ENCODE assay signal across 8 cellular contexts in genomic region chr2:219175486-219175885, GRCh38. TPM values are rescaled to one million over a fixed set of nuclear protein-coding genes. Genes with fewer than 3 reads are reported as not detected.
A peak's percentile ranks its signal among the peaks of the same experiment; 100 is the strongest.
DNase-seq lines count a peak whose midpoint lies in the region; ATAC-seq, FAIRE-seq and TF ChIP-seq lines count a peak whose summit lies in the region.

No MANE protein-coding gene starts in this region.

- H3K4me3 ChIP-seq in DOHH2 (ENCODE audit: low read length) (peak overlapping the region; percentile 96), Peyer's patch (peak overlapping the region in 2 of 4 donors; percentile 70 to 100), epithelial cell of proximal tubule (ENCODE audit: low read depth, low read length) (peak overlapping the region; percentile 92), sigmoid colon (peak overlapping the region in 2 of 4 donors; percentile 77 to 97)

- peaks cover 21% of the 10 kb centered on the region for H3F3A ChIP-seq in DOHH2 (ENCODE audit: control insufficient read depth, insufficient read depth)

- no peaks in the 10 kb centered on the region for H3K9me2 ChIP-seq in DOHH2 (replicated peaks; ENCODE audit: control insufficient read depth, low read length)

- H3K36me3 ChIP-seq in DOHH2 (ENCODE audit: control insufficient read depth, low read length) (peaks cover 67% of the 10 kb centered on the region), Peyer's patch (peaks cover 0 to 47% (median 0%) of the 10 kb centered on the region in 3 donors), sigmoid colon (peaks cover 6 to 45% (median 27%) of the 10 kb centered on the region in 4 donors)

- H3K4me1 ChIP-seq in DOHH2 (ENCODE audit: control insufficient read depth, low read length) (peaks cover 28% of the 10 kb centered on the region), Peyer's patch (peaks cover 3 to 43% (median 6%) of the 10 kb centered on the region in 4 donors), sigmoid colon (peaks cover 2 to 50% (median 43%) of the 10 kb centered on the region in 4 donors)

- no peak for ATAC-seq in HG03354 (IDR thresholded peaks at IDR 0.05; ENCODE audit: poor library complexity, severe bottlenecking, unreplicated experiment)

- peaks cover 42% of the 10 kb centered on the region for H3K79me2 ChIP-seq in DOHH2 (ENCODE audit: control insufficient read depth, low read length)

- peak overlapping the region; percentile 95 for H3K4me2 ChIP-seq in DOHH2 (ENCODE audit: low read length)

- no peak for TF ChIP-seq CTCF in DOHH2 (IDR thresholded peaks at IDR 0.05; ENCODE audit: low read depth, low read length, poor library complexity, severe bottlenecking)
- no peak for TF ChIP-seq CTCF in Peyer's patch (IDR thresholded peaks at IDR 0.05)
- no peak for TF ChIP-seq CTCF in epithelial cell of proximal tubule (conservative IDR thresholded peaks at IDR 0.05; ENCODE audit: low read depth, low read length)
- TF ChIP-seq CTCF in sigmoid colon (IDR thresholded peaks at IDR 0.05): no peak
- TF ChIP-seq CTCF in D721Med (IDR thresholded peaks at IDR 0.05; ENCODE audit: insufficient read depth, missing control alignments): no peak

- DNase-seq in Peyer's patch: peak in 1 of 3 donors; percentile 40
- no peak for DNase-seq in epithelial cell of proximal tubule (ENCODE audit: low read depth)
- peak; percentile 36 for DNase-seq in sigmoid colon
- no peak for DNase-seq in retina
- no peak for DNase-seq in midbrain (lab: John Stamatoyannopoulos, UW)
- no peak for DNase-seq in D721Med (ENCODE audit: insufficient read length, low spot score)

- no peak for TF ChIP-seq EP300 in sigmoid colon (IDR thresholded peaks at IDR 0.05)

- H4K20me1 ChIP-seq in DOHH2 (ENCODE audit: control insufficient read depth, insufficient read depth, low read depth, low read length): 0 out of 2 replicates have a peak, but pooled peaks cover 5% of the 10 kb centered on the region

- H3K27ac ChIP-seq in DOHH2 (ENCODE audit: low read depth, low read length): no peak overlapping the region; the same call in 1 of the 2 replicates
- peak overlapping the region; percentile 93 to 96 (median 95) for H3K27ac ChIP-seq in Peyer's patch
- H3K27ac ChIP-seq in sigmoid colon: peak overlapping the region in 3 of 4 donors; percentile 91 to 95 (median 92)

- intact Hi-C loops in sigmoid colon (cut with DNase I): loop anchor here (5.0 kb wide), 2 partner anchors 122 to 212 kb away; partner anchors contain the start of gene DNPEP

- no peaks in the 10 kb centered on the region for H3K27me3 ChIP-seq in DOHH2 (ENCODE audit: control insufficient read depth, low read length)
- no peaks in the 10 kb centered on the region for H3K27me3 ChIP-seq in Peyer's patch
- no peaks in the 10 kb centered on the region for H3K27me3 ChIP-seq in sigmoid colon

- TF ChIP-seq POLR2A in Peyer's patch (IDR thresholded peaks at IDR 0.05) (no peak), sigmoid colon (IDR thresholded peaks at IDR 0.05) (no peak)

- WGBS in sigmoid colon, 2 donors: 74 to 87% methylated on average over 7 of the region's 7 CpGs

- FAIRE-seq in D721Med (lab: Jason Lieb, UNC): no peak

- H3K9me3 ChIP-seq in DOHH2 (ENCODE audit: control insufficient read depth, insufficient read depth, low read length) (no peaks in the 10 kb centered on the region), Peyer's patch (no peaks in the 10 kb centered on the region), sigmoid colon (no peaks in the 10 kb centered on the region)

RNA-seq across cellular contexts. Expression of gene CNPPD1, which starts 1.2 kb away (rescaled TPM):
- 10 to 100 TPM; 14.0 to 94.0 (median 77.4) TPM for total RNA-seq in Peyer's patch
- 37.5 and 51.0 TPM in 2 replicates for total RNA-seq in epithelial cell of proximal tubule
- total RNA-seq in sigmoid colon: 10 to 100 TPM; 24.1 to 38.5 (median 34.1) TPM
- polyA plus RNA-seq in sigmoid colon: 10 to 100 TPM; 53.5 to 79.5 (median 59.4) TPM

RNA-seq across cellular contexts. Expression of gene RETREG2, which starts 2.6 kb away (rescaled TPM):
- 10 to 100 TPM; 44.6 to 80.3 (median 76.2) TPM for total RNA-seq in Peyer's patch
- total RNA-seq in epithelial cell of proximal tubule: 34.4 and 40.1 TPM in 2 replicates
- 10 to 100 TPM; 37.3 to 48.2 (median 43.2) TPM for total RNA-seq in sigmoid colon
- polyA plus RNA-seq in sigmoid colon: 10 to 100 TPM; 36.6 to 81.3 (median 43.5) TPM

RNA-seq across cellular contexts. Expression of gene SLC23A3, which starts 5.7 kb away (rescaled TPM):
- total RNA-seq in Peyer's patch (100 to 1,000 TPM in 1 of 4 donors, 10 to 100 TPM in 2, 1 to 10 TPM in 1; 5.0 to 111 (median 62.8) TPM), epithelial cell of proximal tubule (0.06 TPM in 1 of 2 replicates, not detected in the other), sigmoid colon (1 to 10 TPM in 1 of 4 donors, under 1 TPM in 3; 0.14 to 3.9 (median 0.67) TPM)
- 1 to 10 TPM in 2 of 3 donors, under 1 TPM in 1; 0.60 to 6.5 (median 1.6) TPM for polyA plus RNA-seq in sigmoid colon

RNA-seq across cellular contexts. Expression of gene NHEJ1, which starts 14.9 kb away (rescaled TPM):
- total RNA-seq in Peyer's patch (10 to 100 TPM; 28.1 to 91.6 (median 67.2) TPM), epithelial cell of proximal tubule (13.1 and 17.1 TPM in 2 replicates), sigmoid colon (10 to 100 TPM; 15.1 to 22.5 (median 18.4) TPM)
- polyA plus RNA-seq in sigmoid colon: 10 to 100 TPM; 23.6 to 60.1 (median 50.2) TPM

RNA-seq across cellular contexts. Expression of gene ZFAND2B, which starts 31.1 kb away (rescaled TPM):
- total RNA-seq in Peyer's patch (100 to 1,000 TPM in 3 of 4 donors, 10 to 100 TPM in 1; 43.7 to 129 (median 112) TPM), epithelial cell of proximal tubule (29.7 and 31.6 TPM in 2 replicates), sigmoid colon (10 to 100 TPM; 26.9 to 55.8 (median 45.6) TPM)
- 100 to 1,000 TPM in 1 of 3 donors, 10 to 100 TPM in 2; 52.4 to 103 (median 95.5) TPM for polyA plus RNA-seq in sigmoid colon
